In genomic region chr20:20022498-20022897, GRCh38 we compare ENCODE assay signal across 10 cellular contexts. TPM values are rescaled to one million over a fixed set of nuclear protein-coding genes. Genes with fewer than 3 reads are reported as not detected.
DNase-seq lines count a peak whose midpoint lies in the region; ATAC-seq and TF ChIP-seq lines count a peak whose summit lies in the region.
"Had no signal": no experiment of that assay in that cellular context is flagged by ENCODE, and none has a peak within 500 bp of the region (broad histone marks: within the 10 kb centered on the region; RNA-seq: fewer than 3 reads in every experiment).

No MANE protein-coding gene starts in this region.

- no peak overlapping the region for H2AK5ac ChIP-seq in mesenchymal stem cell (ENCODE audit: low read length, severe bottlenecking)

- H2BK15ac ChIP-seq in mesenchymal stem cell (ENCODE audit: low read depth, poor library complexity, severe bottlenecking): no peak overlapping the region

- DNase-seq in mesenchymal stem cell: no peak
- no peak for DNase-seq in NCI-H2029 (lab: John Stamatoyannopoulos, UW)
- no peak for DNase-seq in NCI-H82 (lab: John Stamatoyannopoulos, UW)
- DNase-seq: EL, NCI-H345 had no signal

- H4K8ac ChIP-seq in mesenchymal stem cell (ENCODE audit: low read length): no peak overlapping the region

- peaks cover 10 to 46% of the 10 kb centered on the region in 2 experiments for H3K36me3 ChIP-seq in mesenchymal stem cell (ENCODE audit: control insufficient read depth in 1 of 2, insufficient read depth in 2 of 2, low read depth in 1 of 2, low read length in 2 of 2)

- ATAC-seq in GM18868 (IDR thresholded peaks at IDR 0.05; ENCODE audit: unreplicated experiment) (peak; percentile 83), GM21529 (IDR thresholded peaks at IDR 0.05; ENCODE audit: unreplicated experiment) (peak; percentile 75), HG03280 (IDR thresholded peaks at IDR 0.05; ENCODE audit: unreplicated experiment) (peak; percentile 73), SK-N-SH treated with all-trans-retinoic acid at 6 μM for 48 hours (no peak)

- no peak overlapping the region for H2BK5ac ChIP-seq in mesenchymal stem cell (ENCODE audit: low read depth, low read length, poor library complexity, severe bottlenecking)

- H3K79me1 ChIP-seq in mesenchymal stem cell (replicated peaks; ENCODE audit: low read length, poor library complexity, severe bottlenecking): peaks cover 2% of the 10 kb centered on the region

- peak overlapping the region in 1 of 2 experiments; percentile 20 for H3K4ac ChIP-seq in mesenchymal stem cell (ENCODE audit: low read depth in 1 of 2, low read length in 2 of 2)

- H3K27me3 ChIP-seq in mesenchymal stem cell (ENCODE audit: control insufficient read depth in 1 of 2, insufficient read depth in 1 of 2, low read length in 2 of 2): no peaks in the 10 kb centered on the region

- H3K23ac ChIP-seq in mesenchymal stem cell (ENCODE audit: low read length in 2 of 2): peak overlapping the region in 1 of 2 experiments; percentile 1

- no peak overlapping the region for H2AFZ ChIP-seq in mesenchymal stem cell (ENCODE audit: low read depth, low read length)

- H3K9ac ChIP-seq in mesenchymal stem cell (ENCODE audit: low read length): peak overlapping the region; percentile 20

- no peak overlapping the region for H3K18ac ChIP-seq in mesenchymal stem cell (ENCODE audit: low read depth in 1 of 2, low read length in 2 of 2)

- no peaks in the 10 kb centered on the region for H3K9me3 ChIP-seq in mesenchymal stem cell (ENCODE audit: control insufficient read depth, low read length)

- no peak overlapping the region for H3K14ac ChIP-seq in mesenchymal stem cell (ENCODE audit: low read length in 2 of 2)

- no peak overlapping the region for H2BK120ac ChIP-seq in mesenchymal stem cell (ENCODE audit: low read depth, low read length)

- no peak overlapping the region for H2BK12ac ChIP-seq in mesenchymal stem cell (ENCODE audit: low read length in 2 of 2)

- H4K91ac ChIP-seq in mesenchymal stem cell (ENCODE audit: low read length): no peak overlapping the region

- no peak overlapping the region for H3K4me2 ChIP-seq in mesenchymal stem cell (ENCODE audit: low read length, poor library complexity, severe bottlenecking)

- peaks cover 12% of the 10 kb centered on the region for H3K4me1 ChIP-seq in mesenchymal stem cell (ENCODE audit: control insufficient read depth, insufficient read depth, low read depth, low read length)

- no peak overlapping the region for H3K27ac ChIP-seq in mesenchymal stem cell (ENCODE audit: low read length, poor library complexity, severe bottlenecking)

- no peak overlapping the region for H3K4me3 ChIP-seq in mesenchymal stem cell (ENCODE audit: insufficient read depth in 1 of 2, low read depth in 1 of 2, low read length in 2 of 2)
- H3K4me3 ChIP-seq: lung had no signal

TF ChIP-seq in SK-N-SH treated with all-trans-retinoic acid at 6 μM for 48 hours, 23 proteins besides CTCF, POLR2A, EP300 and RAD21:
- no peak for TF ChIP-seq ZNF70 (CRISPR knock-in tag; IDR thresholded peaks at IDR 0.05)
- TF ChIP-seq TCF4 (CRISPR knock-in tag; IDR thresholded peaks at IDR 0.05; ENCODE audit: borderline replicate concordance): no peak
- no peak for TF ChIP-seq PATZ1 (CRISPR knock-in tag; IDR thresholded peaks at IDR 0.05; ENCODE audit: borderline replicate concordance)
- TF ChIP-seq ZC3H10 (CRISPR knock-in tag; IDR thresholded peaks at IDR 0.05): no peak
- TF ChIP-seq ZFP3 (CRISPR knock-in tag; IDR thresholded peaks at IDR 0.05): no peak
- TF ChIP-seq ISL1 (CRISPR knock-in tag; IDR thresholded peaks at IDR 0.05): no peak
- TF ChIP-seq SNAI2 (CRISPR knock-in tag; IDR thresholded peaks at IDR 0.05): no peak
- TF ChIP-seq RARB (CRISPR knock-in tag; IDR thresholded peaks at IDR 0.05): no peak
TF ChIP-seq in SK-N-SH treated with all-trans-retinoic acid at 6 μM for 48 hours: peak in this region for 0.

RNA-seq across cellular contexts. Expression of gene NAA20, which starts 5.3 kb away (rescaled TPM):
- 64.7 TPM for polyA plus RNA-seq in mesenchymal stem cell (2013, experiment 1 of 2)
- 67.5 TPM for polyA plus RNA-seq in mesenchymal stem cell (2013, experiment 2 of 2)

RNA-seq across cellular contexts. Expression of gene CRNKL1, which starts 29.8 kb away (rescaled TPM):
- polyA plus RNA-seq in mesenchymal stem cell (2013, experiment 1 of 2): 13.4 TPM
- polyA plus RNA-seq in mesenchymal stem cell (2013, experiment 2 of 2): 14.1 TPM

RNA-seq across cellular contexts. Expression of gene CFAP61, which starts 29.8 kb away (rescaled TPM):
- 0.03 TPM for polyA plus RNA-seq in mesenchymal stem cell (2013, experiment 1 of 2)
- polyA plus RNA-seq in mesenchymal stem cell (2013, experiment 2 of 2): 0.12 TPM
